35 cellular contexts compared by ENCODE assay signal in genomic region chr17:35705230-35705629, GRCh38. TPM values are rescaled to one million over a fixed set of nuclear protein-coding genes. Genes with fewer than 3 reads are reported as not detected.
"Had no signal": no experiment of that assay in that cellular context is flagged by ENCODE, and none has a peak within 500 bp of the region (broad histone marks: within the 10 kb centered on the region; RNA-seq: fewer than 3 reads in every experiment).

No MANE protein-coding gene starts in this region.

- H3K27ac Mint-ChIP-seq: activated CD4-positive, alpha-beta T cell treated with anti-CD3 and anti-CD28 coated beads for 36 hours; activated CD4-positive, alpha-beta T cell treated with anti-CD3 and anti-CD28 coated beads, Interleukin-2, amount 10 ng/mL, durations not matched to agents 7 days and 5 days; activated CD8-positive, alpha-beta T cell treated with anti-CD3 and anti-CD28 coated beads, Interleukin-2, amount 10 ng/mL, durations not matched to agents 7 days and 5 days; activated naive CD4-positive, alpha-beta T cell treated with anti-CD3 and anti-CD28 coated beads for 36 hours; activated T-helper 1 cell treated with anti-CD3 and anti-CD28 coated beads, Interleukin-12 subunit alpha, Interleukin-12 subunit beta, Interleukin-2, Interleukin-4 antibody, amounts not matched to agents 30 ng/mL and 10 ng/mL and 1 ng/mL, durations not matched to agents 14 hours and 24 hours and 36 hours; T-helper 1 cell treated with Interleukin-12 subunit alpha and Interleukin-12 subunit beta and Interleukin-4 antibody, amounts not matched to agents 30 μg/mL and 1 μg/mL, for 36 hours; T-helper 2 cell treated with Interferon-gamma antibody and Interleukin-4, amounts not matched to agents 5 μg/mL and 100 μg/mL, for 36 hours; WTC11 had no signal

- H3K4me1 Mint-ChIP-seq: WTC11 had no signal

- H3K9me3 Mint-ChIP-seq: activated CD4-positive, alpha-beta T cell treated with anti-CD3 and anti-CD28 coated beads, Interleukin-2, amount 10 ng/mL, durations not matched to agents 7 days and 5 days; activated naive CD4-positive, alpha-beta T cell treated with anti-CD3 and anti-CD28 coated beads for 36 hours; activated T-helper 1 cell treated with anti-CD3 and anti-CD28 coated beads, Interleukin-12 subunit alpha, Interleukin-12 subunit beta, Interleukin-2, Interleukin-4 antibody, amounts not matched to agents 30 ng/mL and 10 ng/mL and 1 ng/mL, durations not matched to agents 14 hours and 24 hours and 36 hours; T-helper 2 cell treated with Interferon-gamma antibody and Interleukin-4, amounts not matched to agents 5 μg/mL and 100 μg/mL, for 36 hours had no signal

- H3K27me3 Mint-ChIP-seq: activated CD4-positive, alpha-beta T cell treated with anti-CD3 and anti-CD28 coated beads for 36 hours; activated CD4-positive, alpha-beta T cell treated with anti-CD3 and anti-CD28 coated beads, Interleukin-2, amount 10 ng/mL, durations not matched to agents 7 days and 5 days had no signal

- H3K27ac ChIP-seq: adrenal gland, body of pancreas, breast epithelium, PC-9, RWPE1 had no signal

- H3K4me3 ChIP-seq: adrenal gland, body of pancreas, breast epithelium, K562, PC-9 had no signal

- ATAC-seq: activated CD4-positive, alpha-beta T cell treated with anti-CD3 and anti-CD28 coated beads for 36 hours; activated CD4-positive, CD25-positive, alpha-beta regulatory T cell treated with anti-CD3 and anti-CD28 coated beads, Interleukin-2, amount 50 U/mL, for 24 hours; activated CD8-positive, alpha-beta T cell treated with anti-CD3 and anti-CD28 coated beads, Interleukin-2, amount 10 ng/mL, durations not matched to agents 7 days and 5 days; activated naive CD4-positive, alpha-beta T cell treated with anti-CD3 and anti-CD28 coated beads, Interleukin-2, amount 50 U/mL, for 72 hours; activated T-cell treated with anti-CD3 and anti-CD28 coated beads, Interleukin-2, amount 50 U/mL, for 4 hours; body of pancreas; K562; Right ventricle myocardium inferior; WTC11 had no signal

- FAIRE-seq: astrocyte, K562, RCC 7860, TTC549 had no signal

- H3K4me1 ChIP-seq: breast epithelium had no signal

- DNase-seq: activated CD4-positive, alpha-beta T cell treated with anti-CD3 and anti-CD28 coated beads for 36 hours; activated CD4-positive, alpha-beta T cell treated with anti-CD3 and anti-CD28 coated beads, Interleukin-2, amount 10 ng/mL, durations not matched to agents 7 days and 5 days; activated CD4-positive, alpha-beta T cell treated with anti-CD3 and anti-CD28 coated beads, Interleukin-2, amount 50 U/mL, for 48 hours; activated CD8-positive, alpha-beta T cell treated with anti-CD3 and anti-CD28 coated beads, Interleukin-2, amount 10 ng/mL, durations not matched to agents 7 days and 5 days; activated gamma-delta T cell treated with Interleukin-2 at 50 U/mL for 16 hours; activated naive CD4-positive, alpha-beta T cell treated with anti-CD3 and anti-CD28 coated beads for 36 hours; activated T-cell treated with anti-CD3 and anti-CD28 coated beads, Interleukin-2, amount 50 U/mL, for 4 hours; adrenal gland; body of pancreas; NCI-H1105; NCI-H1417 treated with DMSO at 0.1 percent for 48 hours; NCI-H187 treated with DMSO at 0.1 percent for 48 hours; NCI-H2081; NCI-H226; NCI-H446 treated with DMSO at 0.1 percent for 48 hours; NCI-H524; NK-92 treated with Interleukin-12 subunit alpha and Interleukin-12 subunit beta, amount 100 ng/mL, for 24 hours; PC-9; SIG-M5 had no signal

- H2AFZ ChIP-seq: PC-9 had no signal

- H3K9me3 ChIP-seq: adrenal gland, body of pancreas, breast epithelium had no signal

- H3K36me3 ChIP-seq: breast epithelium had no signal

- H3K27me3 ChIP-seq: adrenal gland, body of pancreas, breast epithelium had no signal

- H3K4me2 ChIP-seq: PC-9 had no signal

- H3K4me3 Mint-ChIP-seq: activated CD4-positive, alpha-beta T cell treated with anti-CD3 and anti-CD28 coated beads for 36 hours; activated CD4-positive, alpha-beta T cell treated with anti-CD3 and anti-CD28 coated beads, Interleukin-2, amount 10 ng/mL, durations not matched to agents 7 days and 5 days; activated CD8-positive, alpha-beta T cell treated with anti-CD3 and anti-CD28 coated beads, Interleukin-2, amount 10 ng/mL, durations not matched to agents 7 days and 5 days; activated naive CD4-positive, alpha-beta T cell treated with anti-CD3 and anti-CD28 coated beads for 36 hours; activated T-cell treated with anti-CD3 and anti-CD28 coated beads, Interleukin-2, amount 50 U/mL, for 4 hours; activated T-helper 1 cell treated with anti-CD3 and anti-CD28 coated beads, Interleukin-12 subunit alpha, Interleukin-12 subunit beta, Interleukin-2, Interleukin-4 antibody, amounts not matched to agents 30 ng/mL and 10 ng/mL and 1 ng/mL, durations not matched to agents 14 hours and 24 hours and 36 hours; T-helper 1 cell treated with Interleukin-12 subunit alpha and Interleukin-12 subunit beta and Interleukin-4 antibody, amounts not matched to agents 30 μg/mL and 1 μg/mL, for 36 hours; T-helper 2 cell treated with Interferon-gamma antibody and Interleukin-4, amounts not matched to agents 5 μg/mL and 100 μg/mL, for 36 hours; WTC11 had no signal

RNA-seq across cellular contexts. Expression of gene GAS2L2, which starts 47.8 kb away (rescaled TPM):
- total RNA-seq: activated CD4-positive, alpha-beta T cell treated with anti-CD3 and anti-CD28 coated beads, Interleukin-2, amount 10 ng/mL, durations not matched to agents 7 days and 5 days; activated CD8-positive, alpha-beta T cell treated with anti-CD3 and anti-CD28 coated beads, Interleukin-2, amount 10 ng/mL, durations not matched to agents 7 days and 5 days; body of pancreas; K562; M059J; PC-9; SK-MEL-5 had no signal
- polyA plus RNA-seq: K562 had no signal

RNA-seq across cellular contexts. Expression of gene C17orf50, which starts 55.5 kb away (rescaled TPM):
- total RNA-seq: activated CD4-positive, alpha-beta T cell treated with anti-CD3 and anti-CD28 coated beads for 36 hours; activated CD4-positive, alpha-beta T cell treated with anti-CD3 and anti-CD28 coated beads, Interleukin-2, amount 10 ng/mL, durations not matched to agents 7 days and 5 days; activated CD8-positive, alpha-beta T cell treated with anti-CD3 and anti-CD28 coated beads, Interleukin-2, amount 10 ng/mL, durations not matched to agents 7 days and 5 days; activated naive CD4-positive, alpha-beta T cell treated with anti-CD3 and anti-CD28 coated beads for 36 hours; activated naive CD4-positive, alpha-beta T cell treated with anti-CD3 and anti-CD28 coated beads, Interleukin-2, amount 50 U/mL, for 72 hours; activated T-cell treated with anti-CD3 and anti-CD28 coated beads, Interleukin-2, amount 50 U/mL, for 4 hours; activated T-helper 1 cell treated with anti-CD3 and anti-CD28 coated beads, Interleukin-12 subunit alpha, Interleukin-12 subunit beta, Interleukin-2, Interleukin-4 antibody, amounts not matched to agents 30 ng/mL and 10 ng/mL and 1 ng/mL, durations not matched to agents 14 hours and 24 hours and 36 hours; astrocyte; body of pancreas; breast epithelium; cardiac septum; K562; M059J; PC-9; Right ventricle myocardium inferior; SK-MEL-5 had no signal
- polyA plus RNA-seq: K562 had no signal
